ENCODE assay signal across 13 cellular contexts in genomic region chr7:154698726-154699291, GRCh38.
DNase-seq lines count a peak whose midpoint lies in the region; ATAC-seq, FAIRE-seq and TF ChIP-seq lines count a peak whose summit lies in the region.
"Had no signal": no experiment of that assay in that cellular context is flagged by ENCODE, and none has a peak within 500 bp of the region (broad histone marks: within the 10 kb centered on the region; RNA-seq: fewer than 3 reads in every experiment).

No MANE protein-coding gene starts in this region.

- CTCF ChIA-PET in K562 (lab: Yijun Ruan, JAX; ENCODE audit: low intra/inter-chr PET ratio), result interaction anchor here (1.1 to 1.4 kb wide), 2 partner anchors 45 kb away, joined by 4 to 6 read pairs; no protein-coding TSS in a partner anchor

- no peak overlapping the region for H3K4me3 ChIP-seq in Jurkat, Clone E6-1 (ENCODE audit: low read length)
- H3K4me3 ChIP-seq in K562 (no peak overlapping the region), left ventricle myocardium inferior (no peak overlapping the region)
- H3K4me3 ChIP-seq: heart right ventricle, stomach had no signal

- in situ Hi-C loops in K562 (cut with MboI), result no loop called here

- no peak overlapping the region for H3K4me3 Mint-ChIP-seq in neural crest cell
- H3K4me3 Mint-ChIP-seq: activated B cell treated with CpG ODN at 0.5 μM for 24 hours, IgD-negative memory B cell had no signal

- H3K27me3 ChIP-seq in K562 (ENCODE audit: control insufficient read depth in 2 of 2, insufficient read depth in 2 of 2, low read length in 2 of 2), result peaks cover 0 to 27% of the 10 kb centered on the region in 2 experiments; a peak in 3 of 5 replicates
- H3K27me3 ChIP-seq in left ventricle myocardium inferior (ENCODE audit: low read depth), result peaks cover 27% of the 10 kb centered on the region
- H3K27me3 ChIP-seq: stomach had no signal

- H3K27ac Mint-ChIP-seq in neural crest cell (ENCODE audit: unreplicated experiment), result no peak overlapping the region
- H3K27ac Mint-ChIP-seq: activated B cell treated with CpG ODN at 0.5 μM for 24 hours, IgD-negative memory B cell had no signal

- peak overlapping the region; percentile 44; the same call in 1 of the 2 replicates for H3K4me2 ChIP-seq in K562 (ENCODE audit: insufficient read depth, low read length)

- no peaks in the 10 kb centered on the region for H3K36me3 Mint-ChIP-seq in neural crest cell (ENCODE audit: low read depth)
- H3K36me3 Mint-ChIP-seq: IgD-negative memory B cell had no signal

- TF ChIP-seq RAD21 in K562 (CRISPR knock-in tag; conservative IDR thresholded peaks at IDR 0.05 in 1 of 2, IDR thresholded peaks at IDR 0.05 in 1 of 2), result peak; percentile 35 to 45

- intact Hi-C loops in K562 (cut with micrococcal nuclease) (loop anchor here (1.0 kb wide), 3 partner anchors 45 to 90 kb away; no protein-coding TSS in a partner anchor), left ventricle myocardium inferior (cut with micrococcal nuclease) (no loop called here)

- H3K9me3 ChIP-seq in K562 (replicated peaks; ENCODE audit: control insufficient read depth, insufficient read depth, low read depth, low read length) (no peaks in the 10 kb centered on the region), left ventricle myocardium inferior (replicated peaks) (peaks cover 21% of the 10 kb centered on the region)

- no peaks in the 10 kb centered on the region for H3K9me1 ChIP-seq in K562 (ENCODE audit: control insufficient read depth, insufficient read depth, low read length)

- TF ChIP-seq POLR2A in K562 (conservative IDR thresholded peaks at IDR 0.05), result no peak

- no peaks in the 10 kb centered on the region for H3K4me1 Mint-ChIP-seq in neural crest cell
- H3K4me1 Mint-ChIP-seq: activated B cell treated with CpG ODN at 0.5 μM for 24 hours, IgD-negative memory B cell had no signal

- H3K27me3 Mint-ChIP-seq in neural crest cell (ENCODE audit: low read depth), result peaks cover 5% of the 10 kb centered on the region
- H3K27me3 Mint-ChIP-seq: activated B cell treated with CpG ODN at 0.5 μM for 24 hours, IgD-negative memory B cell had no signal

- H4K20me1 ChIP-seq in K562 (replicated peaks; ENCODE audit: control insufficient read depth, insufficient read depth, low read length), result no peaks in the 10 kb centered on the region

- TF ChIP-seq CTCF in GM12872 (IDR thresholded peaks at IDR 0.05; ENCODE audit: insufficient read depth, low read depth, low read length) (peak; percentile 70), K562 (IDR thresholded peaks at IDR 0.05 in 2 of 3, conservative IDR thresholded peaks at IDR 0.05 in 1 of 3; ENCODE audit: insufficient read depth in 2 of 3, low read depth in 1 of 3, low read length in 3 of 3) (peak; percentile 86 to 98 (median 89)), neural crest cell (conservative IDR thresholded peaks at IDR 0.05) (peak; percentile 53), left ventricle myocardium inferior (IDR thresholded peaks at IDR 0.05; ENCODE audit: borderline replicate concordance) (no peak)

- 9% methylated on average over 13 of the region's 13 CpGs for WGBS in K562 (ENCODE audit: insufficient coverage, low coverage, missing lambda C conversion rate)

- ATAC-seq in K562, result peak; percentile 83
- ATAC-seq in GM19467 (IDR thresholded peaks at IDR 0.05; ENCODE audit: unreplicated experiment), result no peak
- ATAC-seq: heart right ventricle had no signal

- H3K27ac ChIP-seq in K562 (ENCODE audit: extremely low read depth, low read depth, low read length), result no peak overlapping the region
- H3K27ac ChIP-seq in left ventricle myocardium inferior (replicated peaks), result no peak overlapping the region
- H3K27ac ChIP-seq: heart right ventricle, stomach had no signal

- peak; percentile 82 for FAIRE-seq in K562 (lab: Jason Lieb, UNC)
- FAIRE-seq: G401.6 had no signal

- H3K36me3 ChIP-seq in K562 (ENCODE audit: control insufficient read depth, insufficient read depth, low read length) (no peaks in the 10 kb centered on the region), left ventricle myocardium inferior (no peaks in the 10 kb centered on the region)
- H3K36me3 ChIP-seq: heart right ventricle, stomach had no signal

- no TSS peak for BruUV-seq in K562 (replicated peaks; lab: Mats Ljungman, UMichigan)

- H3K4me1 ChIP-seq in K562 (replicated peaks in 1 of 2; ENCODE audit: control insufficient read depth in 2 of 2, insufficient read depth in 2 of 2, low read length in 2 of 2), result peaks cover 3 to 5% of the 10 kb centered on the region in 2 experiments; a peak in 2 of 5 replicates
- no peaks in the 10 kb centered on the region for H3K4me1 ChIP-seq in left ventricle myocardium inferior
- H3K4me1 ChIP-seq: heart right ventricle, stomach had no signal

- H3K9me3 Mint-ChIP-seq in neural crest cell, result peaks cover 3% of the 10 kb centered on the region

- H3K79me2 ChIP-seq in K562 (ENCODE audit: control insufficient read depth, insufficient read depth, low read length), result no peaks in the 10 kb centered on the region

- DNase-seq in Jurkat, Clone E6-1 (ENCODE audit: low read depth, low spot score), result peak; percentile 27
- peak; percentile 71 to 84 (median 79) for DNase-seq in K562 (ENCODE audit: extremely low read depth in 1 of 4, low spot score in 3 of 4)
- DNase-seq in neural crest cell (ENCODE audit: low read depth, low spot score), result peak; percentile 5
- DNase-seq in DMS153 treated with DMSO at 0.1 percent for 48 hours (lab: John Stamatoyannopoulos, UW; ENCODE audit: unreplicated experiment), result no peak
- DNase-seq in left ventricle myocardium inferior, result no peak
- DNase-seq: activated B cell treated with CpG ODN at 0.5 μM for 24 hours; activated naive CD4-positive, alpha-beta T cell; heart right ventricle; stomach had no signal

- POLR2A ChIA-PET in K562 (lab: Yijun Ruan, JAX), result interaction anchor here (0.6 to 1.3 kb wide), 4 partner anchors 8 to 82 kb away, joined by 3 to 4 read pairs (median 4); no protein-coding TSS in a partner anchor

- peak overlapping the region; percentile 60 for H2AFZ ChIP-seq in K562 (ENCODE audit: low read depth, low read length)

- no peak for TF ChIP-seq EP300 in K562 (IDR thresholded peaks at IDR 0.05; ENCODE audit: low read length)

- H3K9ac ChIP-seq in K562 (ENCODE audit: insufficient read depth in 1 of 2, low read depth in 2 of 2, low read length in 2 of 2), result no peak overlapping the region

TF ChIP-seq in K562, 482 proteins besides CTCF, POLR2A, EP300 and RAD21 (continues in another document):
- TF ChIP-seq ZNF175 (CRISPR knock-in tag; IDR thresholded peaks at IDR 0.05; ENCODE audit: low read depth), result no peak
- TF ChIP-seq BRD9 (IDR thresholded peaks at IDR 0.05; ENCODE audit: low read depth, partially characterized antibody), result no peak
- no peak for TF ChIP-seq FOXM1 (IDR thresholded peaks at IDR 0.05; ENCODE audit: low read depth)
- TF ChIP-seq FOXM1 (CRISPR knock-in tag; IDR thresholded peaks at IDR 0.05; ENCODE audit: low read depth), result no peak
- no peak for TF ChIP-seq ZNF217 (CRISPR knock-in tag; IDR thresholded peaks at IDR 0.05)
- TF ChIP-seq ZNF764 (CRISPR knock-in tag; IDR thresholded peaks at IDR 0.05; ENCODE audit: low read depth), result peak; percentile 82
- no peak for TF ChIP-seq ZC3H4 (CRISPR knock-in tag; IDR thresholded peaks at IDR 0.05; ENCODE audit: borderline replicate concordance)

Comparison
In these comparisons a context has a peak if more than half of its experiments do, and no peak if none do; other contexts are left out.
1. DNase-seq: peak in Jurkat, Clone E6-1 (single experiment), K562 (4 of 4) and neural crest cell (single experiment); none in DMS153 treated with DMSO at 0.1 percent for 48 hours (single experiment) and left ventricle myocardium inferior (single experiment).